Comparison of ENCODE assay signal across 13 cellular contexts in genomic region chr10:84563355-84563754, GRCh38.
DNase-seq lines count a peak whose midpoint lies in the region; ATAC-seq and TF ChIP-seq lines count a peak whose summit lies in the region.
"Had no signal": no experiment of that assay in that cellular context is flagged by ENCODE, and none has a peak within 500 bp of the region (broad histone marks: within the 10 kb centered on the region; RNA-seq: fewer than 3 reads in every experiment).

No MANE protein-coding gene starts in this region.

- no peak overlapping the region for H2AFZ ChIP-seq in smooth muscle cell (ENCODE audit: low read depth)

- ATAC-seq in GM21717 (IDR thresholded peaks at IDR 0.05; ENCODE audit: unreplicated experiment) (peak; percentile 78), HG03159 (IDR thresholded peaks at IDR 0.05; ENCODE audit: unreplicated experiment) (peak; percentile 81), left lobe of liver (peak; percentile 43), GM19328 (IDR thresholded peaks at IDR 0.05; ENCODE audit: unreplicated experiment) (no peak)
- ATAC-seq: activated naive CD8-positive, alpha-beta T cell treated with anti-CD3 and anti-CD28 coated beads, Interleukin-2, amount 50 U/mL, for 24 hours; left cardiac atrium had no signal

- no peaks in the 10 kb centered on the region for H3F3A ChIP-seq in smooth muscle cell (ENCODE audit: low read depth)

- no peaks in the 10 kb centered on the region for H3K36me3 ChIP-seq in smooth muscle cell (ENCODE audit: low read depth)

- H3K9ac ChIP-seq in smooth muscle cell (ENCODE audit: low read depth) = no peak overlapping the region

- H3K4me3 ChIP-seq in smooth muscle cell = no peak overlapping the region

- H3K79me2 ChIP-seq in smooth muscle cell (ENCODE audit: low read depth) = no peaks in the 10 kb centered on the region

- peaks cover 8% of the 10 kb centered on the region for H3K4me1 ChIP-seq in smooth muscle cell (ENCODE audit: low read depth)

- WGBS in smooth muscle cell (ENCODE audit: low lambda C conversion rate) = 76% methylated on average over 5 of the region's 5 CpGs

- H3K4me2 ChIP-seq in smooth muscle cell = no peak overlapping the region

- peak; percentile 12 for DNase-seq in NCI-H1436 treated with DMSO at 0.1 percent for 48 hours (lab: John Stamatoyannopoulos, UW)
- no peak for DNase-seq in NCI-H1436 (lab: John Stamatoyannopoulos, UW)
- DNase-seq in left lobe of liver (ENCODE audit: low spot score) = no peak
- DNase-seq in smooth muscle cell (lab: John Stamatoyannopoulos, UW; ENCODE audit: unreplicated experiment) = no peak
- DNase-seq in SKM-1 (lab: John Stamatoyannopoulos, UW; ENCODE audit: unreplicated experiment) = no peak
- DNase-seq: activated naive CD8-positive, alpha-beta T cell treated with anti-CD3 and anti-CD28 coated beads, Interleukin-2, amount 50 U/mL, for 24 hours; DMS 273 treated with DMSO at 0.1 percent for 48 hours; left cardiac atrium; T-helper 2 cell had no signal

- no peaks in the 10 kb centered on the region for H4K20me1 ChIP-seq in smooth muscle cell (ENCODE audit: low read depth)

- H3K27me3 ChIP-seq in smooth muscle cell (ENCODE audit: low read depth) = peaks cover 6% of the 10 kb centered on the region

- no peak for TF ChIP-seq CTCF in smooth muscle cell (IDR thresholded peaks at IDR 0.05; ENCODE audit: borderline replicate concordance, insufficient read depth, poor library complexity, severe bottlenecking)

- no peak overlapping the region for H3K27ac ChIP-seq in smooth muscle cell (ENCODE audit: low read depth)
- H3K27ac ChIP-seq: 22Rv1 had no signal

- no peaks in the 10 kb centered on the region for H3K9me3 ChIP-seq in smooth muscle cell (replicated peaks; ENCODE audit: low read depth)
